ENCODE assay signal across 7 cellular contexts in genomic region chr19:16447015-16447384, GRCh38. TPM values are rescaled to one million over a fixed set of nuclear protein-coding genes. Genes with fewer than 3 reads are reported as not detected.
A peak's percentile ranks its signal among the peaks of the same experiment; 100 is the strongest.
DNase-seq lines count a peak whose midpoint lies in the region; ATAC-seq and TF ChIP-seq lines count a peak whose summit lies in the region.

No MANE protein-coding gene starts in this region.

- no peak for TF ChIP-seq CTCF in right atrium auricular region (IDR thresholded peaks at IDR 0.05)

- peak overlapping the region; percentile 77 for H3K27ac Mint-ChIP-seq in activated naive CD8-positive, alpha-beta T cell

- ATAC-seq in GM18861 (IDR thresholded peaks at IDR 0.05; ENCODE audit: unreplicated experiment): peak; percentile 21

- H3K27ac ChIP-seq in right atrium auricular region: peak overlapping the region; percentile 81 to 83

- H3K36me3 ChIP-seq in right atrium auricular region: no peaks in the 10 kb centered on the region

- H3K27me3 Mint-ChIP-seq in activated naive CD8-positive, alpha-beta T cell: no peaks in the 10 kb centered on the region

- H3K4me1 Mint-ChIP-seq in activated naive CD8-positive, alpha-beta T cell (ENCODE audit: low read depth): peaks cover 59% of the 10 kb centered on the region

- peaks cover 7% of the 10 kb centered on the region for H3K36me3 Mint-ChIP-seq in activated naive CD8-positive, alpha-beta T cell

- peak overlapping the region; percentile 40 for H3K4me3 Mint-ChIP-seq in activated naive CD8-positive, alpha-beta T cell

- H3K4me3 ChIP-seq in right atrium auricular region: no peak overlapping the region

- H3K9me3 ChIP-seq in right atrium auricular region: no peaks in the 10 kb centered on the region

- H3K9me3 Mint-ChIP-seq in activated naive CD8-positive, alpha-beta T cell (ENCODE audit: low read depth): peaks cover 3% of the 10 kb centered on the region

- peaks cover 0 to 60% of the 10 kb centered on the region in 2 donors for H3K4me1 ChIP-seq in right atrium auricular region

- H3K27me3 ChIP-seq in right atrium auricular region: no peaks in the 10 kb centered on the region

- DNase-seq in MV-4-11 (lab: John Stamatoyannopoulos, UW) (peak; percentile 95), right atrium auricular region (ENCODE audit: low spot score) (peak; percentile 92), RPMI8226 (no peak)
- peak; percentile 25 to 29 for DNase-seq in stimulated activated CD8-positive, alpha-beta memory T cell treated with anti-CD3 and anti-CD28 coated beads, Interleukin-15, amount 100 ng/mL, for 4 hours (ENCODE audit: low read depth in 2 of 2)
- DNase-seq in activated CD4-positive, CD25-positive, alpha-beta regulatory T cell (lab: John Stamatoyannopoulos, UW): no peak

RNA-seq across cellular contexts. Expression of gene EPS15L1, which starts 24.8 kb away (rescaled TPM):
- 10 to 100 TPM; 24.0 to 27.4 TPM for total RNA-seq in right atrium auricular region

RNA-seq across cellular contexts. Expression of gene CALR3, which starts 49.0 kb away (rescaled TPM):
- not detected for total RNA-seq in right atrium auricular region

RNA-seq across cellular contexts. Expression of gene C19orf44, which starts 49.2 kb away (rescaled TPM):
- 1 to 10 TPM; 2.3 to 6.0 TPM for total RNA-seq in right atrium auricular region

Comparison
In these comparisons a context has a peak if more than half of its experiments do, and no peak if none do; other contexts are left out.
1. DNase-seq: peak in MV-4-11 (single experiment), right atrium auricular region (single experiment) and stimulated activated CD8-positive, alpha-beta memory T cell treated with anti-CD3 and anti-CD28 coated beads, Interleukin-15, amount 100 ng/mL, for 4 hours (2 of 2); none in RPMI8226 (single experiment) and activated CD4-positive, CD25-positive, alpha-beta regulatory T cell (0 of 4).